ENCODE assay signal across 9 cellular contexts in genomic region chr19:48487944-48488343, GRCh38. TPM values are rescaled to one million over a fixed set of nuclear protein-coding genes. Genes with fewer than 3 reads are reported as not detected.
DNase-seq lines count a peak whose midpoint lies in the region; ATAC-seq and TF ChIP-seq lines count a peak whose summit lies in the region.
"Had no signal": no experiment of that assay in that cellular context is flagged by ENCODE, and none has a peak within 500 bp of the region (broad histone marks: within the 10 kb centered on the region; RNA-seq: fewer than 3 reads in every experiment).

No MANE protein-coding gene starts in this region.

- TF ChIP-seq CTCF in HEK293 (tag by site-specific recombination; IDR thresholded peaks at IDR 0.05) (no peak), left ventricle myocardium inferior (IDR thresholded peaks at IDR 0.05; ENCODE audit: borderline replicate concordance) (no peak), smooth muscle cell (IDR thresholded peaks at IDR 0.05; ENCODE audit: borderline replicate concordance, insufficient read depth, poor library complexity, severe bottlenecking) (no peak)

- H3K27ac ChIP-seq in HEK293 (ENCODE audit: extremely low read depth, low read depth, low read length) (no peak overlapping the region), left ventricle myocardium inferior (replicated peaks) (peak overlapping the region; percentile 80), smooth muscle cell (ENCODE audit: low read depth) (no peak overlapping the region)

- H3K4me3 ChIP-seq in HEK293 (ENCODE audit: low read depth, low read length) (no peak overlapping the region), left ventricle myocardium inferior (no peak overlapping the region), smooth muscle cell (no peak overlapping the region)

- H3K27me3 ChIP-seq in left ventricle myocardium inferior (ENCODE audit: low read depth) (peaks cover 6% of the 10 kb centered on the region), smooth muscle cell (ENCODE audit: low read depth) (no peaks in the 10 kb centered on the region)

- 54% methylated on average over 8 of the region's 8 CpGs for WGBS in smooth muscle cell (ENCODE audit: low lambda C conversion rate)

- no peaks in the 10 kb centered on the region for H3K9me3 ChIP-seq in HEK293 (ENCODE audit: control insufficient read depth, insufficient read depth, low read depth, low read length)
- no peaks in the 10 kb centered on the region for H3K9me3 ChIP-seq in left ventricle myocardium inferior (replicated peaks)
- no peaks in the 10 kb centered on the region for H3K9me3 ChIP-seq in smooth muscle cell (replicated peaks; ENCODE audit: low read depth)

- no peaks in the 10 kb centered on the region for H3F3A ChIP-seq in smooth muscle cell (ENCODE audit: low read depth)

- intact Hi-C loops in left ventricle myocardium inferior (cut with micrococcal nuclease), result no loop called here

- no peak for ATAC-seq in GM18858 (IDR thresholded peaks at IDR 0.05; ENCODE audit: unreplicated experiment)

- peak overlapping the region; percentile 23 for H3K4me2 ChIP-seq in smooth muscle cell

- H3K4me1 ChIP-seq in HEK293 (ENCODE audit: control insufficient read depth, insufficient read depth, low read length) (peaks cover 6% of the 10 kb centered on the region), left ventricle myocardium inferior (peaks cover 31% of the 10 kb centered on the region), smooth muscle cell (ENCODE audit: low read depth) (peaks cover 7% of the 10 kb centered on the region)

- H4K20me1 ChIP-seq in smooth muscle cell (ENCODE audit: low read depth), result no peaks in the 10 kb centered on the region

- CTCF ChIA-PET in HEK293 (lab: Yijun Ruan, JAX), result interaction anchor here (0.6 to 11.2 kb wide), 10 partner anchors 14 to 1105 kb away, joined by 3 to 170 read pairs (median 4); partner anchors contain the start of gene KDELR1

- H3K36me3 ChIP-seq in HEK293 (ENCODE audit: control insufficient read depth in 2 of 2, insufficient read depth in 1 of 2, low read length in 2 of 2) (peaks cover 0 to 5% of the 10 kb centered on the region in 2 experiments; a peak in 1 of 3 replicates), left ventricle myocardium inferior (no peaks in the 10 kb centered on the region), smooth muscle cell (ENCODE audit: low read depth) (no peaks in the 10 kb centered on the region)

- POLR2A ChIA-PET in HEK293 (lab: Yijun Ruan, JAX), result interaction anchor here (0.6 to 2.3 kb wide), 8 partner anchors 12 to 131 kb away, joined by 3 to 13 read pairs (median 4); partner anchors contain the start of genes KDELR1, RPL18 and SPHK2

- H2AFZ ChIP-seq in smooth muscle cell (ENCODE audit: low read depth), result no peak overlapping the region

- peak; percentile 74 for DNase-seq in amniotic stem cell (lab: John Stamatoyannopoulos, UW)
- peak; percentile 68 for DNase-seq in left ventricle myocardium inferior
- DNase-seq in smooth muscle cell (lab: John Stamatoyannopoulos, UW; ENCODE audit: unreplicated experiment), result no peak
- no peak for DNase-seq in CD1c-positive myeloid dendritic cell (ENCODE audit: extremely low spot score)
- no peak for DNase-seq in stimulated activated CD4-positive, alpha-beta T cell treated with anti-CD3 and anti-CD28 coated beads, Interleukin-4, amount 100 ng/mL, for 24 hours
- no peak for DNase-seq in activated CD8-positive, alpha-beta memory T cell treated with anti-CD3 and anti-CD28 coated beads, Interleukin-2, amount 50 U/mL, for 48 hours
- DNase-seq: activated T-cell treated with anti-CD3 and anti-CD28 coated beads for 4 hours had no signal

- no peaks in the 10 kb centered on the region for H3K79me2 ChIP-seq in smooth muscle cell (ENCODE audit: low read depth)

- no peak overlapping the region for H3K9ac ChIP-seq in smooth muscle cell (ENCODE audit: low read depth)

TF ChIP-seq in HEK293, 187 proteins besides CTCF, POLR2A, EP300 and RAD21:
- TF ChIP-seq ZNF366 (tag by site-specific recombination; conservative IDR thresholded peaks at IDR 0.05), result peak; percentile 22; the same call in 1 of the 2 replicates
- no peak for TF ChIP-seq SP2 (tag by site-specific recombination; IDR thresholded peaks at IDR 0.05)
- TF ChIP-seq ZBTB44 (tag by site-specific recombination; IDR thresholded peaks at IDR 0.05), result 0 out of 2 replicates have a peak, but pooled peaks have one; percentile 14
- TF ChIP-seq ZNF692 (tag by site-specific recombination; IDR thresholded peaks at IDR 0.05), result peak; percentile 49; the same call in 1 of the 2 replicates
- 0 out of 2 replicates have a peak, but pooled peaks have one; percentile 22 for TF ChIP-seq PRDM1 (tag by site-specific recombination; IDR thresholded peaks at IDR 0.05)
- TF ChIP-seq YY1 (tag by site-specific recombination; IDR thresholded peaks at IDR 0.05), result no peak
- TF ChIP-seq GLIS1 (tag by site-specific recombination; IDR thresholded peaks at IDR 0.05), result 0 out of 2 replicates have a peak, but pooled peaks have one; percentile 9
- no peak for TF ChIP-seq ZNF132 (tag by site-specific recombination; IDR thresholded peaks at IDR 0.05; ENCODE audit: borderline replicate concordance)
- TF ChIP-seq ZNF560 (tag by site-specific recombination; IDR thresholded peaks at IDR 0.05; ENCODE audit: borderline replicate concordance), result no peak
- no peak for TF ChIP-seq TRIM28 (IDR thresholded peaks at IDR 0.05; ENCODE audit: borderline replicate concordance, low read length)

RNA-seq across cellular contexts. Expression of gene CYTH2, which starts 18.8 kb away (rescaled TPM):
- total RNA-seq in left ventricle myocardium inferior (32.1 TPM), smooth muscle cell (44.5 and 49.7 TPM in 2 replicates)
- polyA plus RNA-seq in smooth muscle cell, result 62.1 and 95.0 TPM in 2 replicates

RNA-seq across cellular contexts. Expression of gene LMTK3, which starts 23.7 kb away (rescaled TPM):
- total RNA-seq in left ventricle myocardium inferior (1.1 TPM), smooth muscle cell (1.1 and 3.1 TPM in 2 replicates)
- 0.66 and 1.8 TPM in 2 replicates for polyA plus RNA-seq in smooth muscle cell

RNA-seq across cellular contexts. Expression of gene KCNJ14, which starts 32.6 kb away (rescaled TPM):
- total RNA-seq in left ventricle myocardium inferior (0.27 TPM), smooth muscle cell (1.2 and 1.8 TPM in 2 replicates)
- polyA plus RNA-seq in smooth muscle cell, result 1.7 and 2.0 TPM in 2 replicates

RNA-seq across cellular contexts. Expression of gene GRWD1, which starts 42.2 kb away (rescaled TPM):
- total RNA-seq in left ventricle myocardium inferior, result 17.0 TPM
- 11.7 and 22.1 TPM in 2 replicates for total RNA-seq in smooth muscle cell
- polyA plus RNA-seq in smooth muscle cell, result 23.6 and 25.7 TPM in 2 replicates

Comparison
In these comparisons a context has a peak if more than half of its experiments do, and no peak if none do; other contexts are left out.
1. DNase-seq: peak in amniotic stem cell (single experiment) and left ventricle myocardium inferior (single experiment); none in smooth muscle cell (single experiment), CD1c-positive myeloid dendritic cell (single experiment), stimulated activated CD4-positive, alpha-beta T cell treated with anti-CD3 and anti-CD28 coated beads, Interleukin-4, amount 100 ng/mL, for 24 hours (single experiment) and activated CD8-positive, alpha-beta memory T cell treated with anti-CD3 and anti-CD28 coated beads, Interleukin-2, amount 50 U/mL, for 48 hours (single experiment).